8 cellular contexts compared by ENCODE assay signal in genomic region chr19:44954649-44955499, GRCh38. TPM values are rescaled to one million over a fixed set of nuclear protein-coding genes. Genes with fewer than 3 reads are reported as not detected.
DNase-seq lines count a peak whose midpoint lies in the region; ATAC-seq and TF ChIP-seq lines count a peak whose summit lies in the region.

Gene CLPTM1, plus strand, starts transcription at chr19:44955380. Its CDS starts 16 bp downstream, at chr19:44955396.

- DNase-seq in DMS153 (lab: John Stamatoyannopoulos, UW), result peak; percentile 88
- peak; percentile 96 for DNase-seq in OCI-M2 (lab: John Stamatoyannopoulos, UW; ENCODE audit: unreplicated experiment)
- peak; percentile 95 for DNase-seq in activated T-cell treated with anti-CD3 and anti-CD28 coated beads for 4 hours
- DNase-seq in epithelial cell of esophagus (ENCODE audit: low read depth), result peak; percentile 97
- DNase-seq in stimulated activated CD8-positive, alpha-beta memory T cell treated with anti-CD3 and anti-CD28 coated beads, Interleukin-2, amount 100 ng/mL, for 48 hours (ENCODE audit: low read depth in 2 of 2), result peak; percentile 95 to 96

- no peak for TF ChIP-seq CTCF in epithelial cell of esophagus (IDR thresholded peaks at IDR 0.05; ENCODE audit: insufficient read depth, low read depth, low read length, missing control alignments)

- ATAC-seq in GM21619 (IDR thresholded peaks at IDR 0.05; ENCODE audit: unreplicated experiment), result peak; percentile 70

- TF ChIP-seq EP300 in Ishikawa (IDR thresholded peaks at IDR 0.05; ENCODE audit: borderline replicate concordance), result peak; percentile 43

- H3K9me3 ChIP-seq in mononuclear cell (ENCODE audit: low read depth, low read length), result no peaks in the 10 kb centered on the region

- H3K4me1 ChIP-seq in mononuclear cell (ENCODE audit: insufficient read depth, low read length), result peaks cover 49% of the 10 kb centered on the region

- H3K27me3 ChIP-seq in mononuclear cell (ENCODE audit: insufficient read depth, low read length), result no peaks in the 10 kb centered on the region

- H3K4me3 ChIP-seq in epithelial cell of esophagus (ENCODE audit: low read length) (peak within 1 kb of the TSS; percentile 99), mononuclear cell (ENCODE audit: low read length) (peak within 1 kb of the TSS; percentile 98)

- no peak for TF ChIP-seq RAD21 in Ishikawa (IDR thresholded peaks at IDR 0.05; ENCODE audit: low read depth)

TF ChIP-seq in Ishikawa, 13 proteins besides CTCF, POLR2A, EP300 and RAD21:
- TF ChIP-seq USF1 (IDR thresholded peaks at IDR 0.05), result peak; percentile 34; the same call in 1 of the 2 replicates
- TF ChIP-seq TAF1 (IDR thresholded peaks at IDR 0.05; ENCODE audit: low read depth), result peak; percentile 84
- TF ChIP-seq CEBPB (IDR thresholded peaks at IDR 0.05), result peak; percentile 38; the same call in 1 of the 2 replicates
- TF ChIP-seq NFIC (IDR thresholded peaks at IDR 0.05), result 0 out of 2 replicates have a peak, but pooled peaks have one; percentile 6
- TF ChIP-seq MAX (IDR thresholded peaks at IDR 0.05), result peak; percentile 65
- no peak; the same call in 1 of the 2 replicates for TF ChIP-seq EGR1 (IDR thresholded peaks at IDR 0.05)
- TF ChIP-seq FOXM1 (IDR thresholded peaks at IDR 0.05; ENCODE audit: borderline replicate concordance, low read depth), result no peak
- TF ChIP-seq TEAD4 (IDR thresholded peaks at IDR 0.05), result no peak
- TF ChIP-seq YY1 (IDR thresholded peaks at IDR 0.05; ENCODE audit: low read depth), result peak; percentile 91
- peak; percentile 48 for TF ChIP-seq TCF12 (IDR thresholded peaks at IDR 0.05; ENCODE audit: low read depth)
- peak; percentile 81 for TF ChIP-seq CREB1 (IDR thresholded peaks at IDR 0.05; ENCODE audit: low read depth)
- TF ChIP-seq REST (IDR thresholded peaks at IDR 0.05; ENCODE audit: low read depth), result no peak
- 0 out of 2 replicates have a peak, but pooled peaks have one; percentile 59 for TF ChIP-seq ZBTB7A (IDR thresholded peaks at IDR 0.05; ENCODE audit: low read depth)
TF ChIP-seq in Ishikawa: peak in this region for 9.

RNA-seq across cellular contexts. Expression of gene CLPTM1, which starts in this region (rescaled TPM):
- total RNA-seq in mononuclear cell, result 29.1 TPM

Comparison
In these comparisons a context has a peak if more than half of its experiments do, and no peak if none do; other contexts are left out.
1. Peak in every context shown above with its lines: DNase-seq, ATAC-seq and H3K4me3 ChIP-seq.